1 cellular context compared by ENCODE assay signal in genomic region chr1:26340047-26340481, GRCh38.
TF ChIP-seq lines count a peak whose summit lies in the region.

No MANE protein-coding gene starts in this region.

TF ChIP-seq in WTC11, 78 proteins besides CTCF, POLR2A, EP300 and RAD21:
- TF ChIP-seq ZNF425 (CRISPR knock-in tag; conservative IDR thresholded peaks at IDR 0.05) (no peak), IRF1 (CRISPR knock-in tag; IDR thresholded peaks at IDR 0.05) (no peak), JUN (CRISPR knock-in tag; IDR thresholded peaks at IDR 0.05) (no peak), KAT7 (CRISPR knock-in tag; IDR thresholded peaks at IDR 0.05; ENCODE audit: borderline replicate concordance) (no peak), ZNF263 (CRISPR knock-in tag; IDR thresholded peaks at IDR 0.05; ENCODE audit: low read depth) (no peak), GTF2I (CRISPR knock-in tag; conservative IDR thresholded peaks at IDR 0.05) (no peak), RELA (CRISPR knock-in tag; IDR thresholded peaks at IDR 0.05; ENCODE audit: borderline replicate concordance) (no peak), NR3C1 (CRISPR knock-in tag; conservative IDR thresholded peaks at IDR 0.05; ENCODE audit: low read depth) (no peak), ETV6 (CRISPR knock-in tag; IDR thresholded peaks at IDR 0.05) (no peak), STAT6 (CRISPR knock-in tag; conservative IDR thresholded peaks at IDR 0.05; ENCODE audit: low read depth) (no peak), SMAD3 (CRISPR knock-in tag; IDR thresholded peaks at IDR 0.05; ENCODE audit: borderline replicate concordance) (no peak), ZNF232 (CRISPR knock-in tag; IDR thresholded peaks at IDR 0.05) (no peak), ZNF317 (CRISPR knock-in tag; IDR thresholded peaks at IDR 0.05; ENCODE audit: borderline replicate concordance, low read depth) (no peak), CDX4 (CRISPR knock-in tag; IDR thresholded peaks at IDR 0.05; ENCODE audit: borderline replicate concordance) (no peak)
- TF ChIP-seq, protein P1, sequence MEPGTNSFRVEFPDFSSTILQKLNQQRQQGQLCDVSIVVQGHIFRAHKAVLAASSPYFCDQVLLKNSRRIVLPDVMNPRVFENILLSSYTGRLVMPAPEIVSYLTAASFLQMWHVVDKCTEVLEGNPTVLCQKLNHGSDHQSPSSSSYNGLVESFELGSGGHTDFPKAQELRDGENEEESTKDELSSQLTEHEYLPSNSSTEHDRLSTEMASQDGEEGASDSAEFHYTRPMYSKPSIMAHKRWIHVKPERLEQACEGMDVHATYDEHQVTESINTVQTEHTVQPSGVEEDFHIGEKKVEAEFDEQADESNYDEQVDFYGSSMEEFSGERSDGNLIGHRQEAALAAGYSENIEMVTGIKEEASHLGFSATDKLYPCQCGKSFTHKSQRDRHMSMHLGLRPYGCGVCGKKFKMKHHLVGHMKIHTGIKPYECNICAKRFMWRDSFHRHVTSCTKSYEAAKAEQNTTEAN (CRISPR knock-in tag; IDR thresholded peaks at IDR 0.05), result no peak
- TF ChIP-seq, protein P2, sequence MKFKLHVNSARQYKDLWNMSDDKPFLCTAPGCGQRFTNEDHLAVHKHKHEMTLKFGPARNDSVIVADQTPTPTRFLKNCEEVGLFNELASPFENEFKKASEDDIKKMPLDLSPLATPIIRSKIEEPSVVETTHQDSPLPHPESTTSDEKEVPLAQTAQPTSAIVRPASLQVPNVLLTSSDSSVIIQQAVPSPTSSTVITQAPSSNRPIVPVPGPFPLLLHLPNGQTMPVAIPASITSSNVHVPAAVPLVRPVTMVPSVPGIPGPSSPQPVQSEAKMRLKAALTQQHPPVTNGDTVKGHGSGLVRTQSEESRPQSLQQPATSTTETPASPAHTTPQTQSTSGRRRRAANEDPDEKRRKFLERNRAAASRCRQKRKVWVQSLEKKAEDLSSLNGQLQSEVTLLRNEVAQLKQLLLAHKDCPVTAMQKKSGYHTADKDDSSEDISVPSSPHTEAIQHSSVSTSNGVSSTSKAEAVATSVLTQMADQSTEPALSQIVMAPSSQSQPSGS (CRISPR knock-in tag; IDR thresholded peaks at IDR 0.05; ENCODE audit: borderline replicate concordance, low read depth), result no peak
- TF ChIP-seq, protein P3, sequence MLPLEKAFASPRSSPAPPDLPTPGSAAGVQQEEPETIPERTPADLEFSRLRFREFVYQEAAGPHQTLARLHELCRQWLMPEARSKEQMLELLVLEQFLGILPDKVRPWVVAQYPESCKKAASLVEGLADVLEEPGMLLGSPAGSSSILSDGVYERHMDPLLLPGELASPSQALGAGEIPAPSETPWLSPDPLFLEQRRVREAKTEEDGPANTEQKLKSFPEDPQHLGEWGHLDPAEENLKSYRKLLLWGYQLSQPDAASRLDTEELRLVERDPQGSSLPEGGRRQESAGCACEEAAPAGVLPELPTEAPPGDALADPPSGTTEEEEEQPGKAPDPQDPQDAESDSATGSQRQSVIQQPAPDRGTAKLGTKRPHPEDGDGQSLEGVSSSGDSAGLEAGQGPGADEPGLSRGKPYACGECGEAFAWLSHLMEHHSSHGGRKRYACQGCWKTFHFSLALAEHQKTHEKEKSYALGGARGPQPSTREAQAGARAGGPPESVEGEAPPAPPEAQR (CRISPR knock-in tag; IDR thresholded peaks at IDR 0.05), result no peak
